ENCODE assay signal across 25 cellular contexts in the genomic region with DNA sequence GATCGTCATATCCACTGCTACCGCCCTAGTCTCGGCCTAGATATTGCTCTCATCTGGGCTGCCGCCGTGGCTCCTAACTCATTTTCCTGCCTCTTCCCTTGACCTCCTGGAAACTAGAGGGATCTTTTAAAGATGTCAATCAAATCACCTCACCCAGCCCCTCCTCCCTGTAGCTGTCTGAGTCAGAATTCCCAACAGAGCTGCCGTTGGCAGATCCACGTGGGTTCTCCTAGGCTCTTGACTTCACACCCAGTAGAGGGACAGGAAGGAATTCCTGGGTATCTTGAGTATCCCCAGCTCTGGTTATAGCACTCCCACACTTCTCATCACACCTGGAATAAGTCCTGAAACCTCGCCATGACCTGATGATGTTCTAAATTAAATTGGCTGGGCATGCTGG. TPM values are rescaled to one million over a fixed set of nuclear protein-coding genes. Genes with fewer than 3 reads are reported as not detected.
A peak's percentile ranks its signal among the peaks of the same experiment; 100 is the strongest.
DNase-seq lines count a peak whose midpoint lies in the region; ATAC-seq and TF ChIP-seq lines count a peak whose summit lies in the region.
"Had no signal": no experiment of that assay in that cellular context is flagged by ENCODE, and none has a peak within 500 bp of the region (broad histone marks: within the 10 kb centered on the region; RNA-seq: fewer than 3 reads in every experiment).

No MANE protein-coding gene starts in this region.

- no peak overlapping the region for H3K27ac ChIP-seq in upper lobe of right lung
- H3K27ac ChIP-seq: left lung, right lobe of liver, transverse colon had no signal

- DNase-seq in HK-2 (ENCODE audit: unreplicated experiment): peak; percentile 23
- peak; percentile 34 for DNase-seq in NCI-H226
- DNase-seq in epithelial cell of esophagus (ENCODE audit: low read depth): peak; percentile 31
- DNase-seq in sciatic nerve (ENCODE audit: low spot score): no peak
- no peak for DNase-seq in T-helper 2 cell treated with Interferon-gamma antibody and Interleukin-4, amounts not matched to agents 5 μg/mL and 100 μg/mL, for 36 hours (ENCODE audit: low spot score)
- DNase-seq in upper lobe of right lung: no peak
- no peak for DNase-seq in stimulated activated naive CD8-positive, alpha-beta T cell treated with anti-CD3 and anti-CD28 coated beads, Interleukin-15, Interleukin-2, amounts not matched to agents 100 U/mL and 50 U/mL, for 24 hours
- DNase-seq: activated CD4-positive, alpha-beta T cell treated with anti-CD3 and anti-CD28 coated beads, Interleukin-2, amount 50 U/mL, for 48 hours; activated CD4-positive, CD25-positive, alpha-beta regulatory T cell treated with anti-CD3 and anti-CD28 coated beads, Interleukin-2, amount 50 U/mL, for 72 hours; activated naive CD4-positive, alpha-beta T cell; H7; immature natural killer cell; left lung; midbrain; naive thymus-derived CD8-positive, alpha-beta T cell; NCI-H187 treated with DMSO at 0.1 percent for 48 hours; OCI-M1; right lobe of liver; SHP77; stimulated activated CD4-positive, alpha-beta T cell treated with anti-CD3 and anti-CD28 coated beads, Interleukin-12 subunit alpha, Interleukin-12 subunit beta, amount 100 ng/mL, for 4 hours; stimulated activated CD4-positive, alpha-beta T cell treated with anti-CD3 and anti-CD28 coated beads, Interleukin-2, amount 100 ng/mL, for 48 hours; T-helper 17 cell; transverse colon had no signal

- H3K4me1 Mint-ChIP-seq in T-helper 2 cell treated with Interferon-gamma antibody and Interleukin-4, amounts not matched to agents 5 μg/mL and 100 μg/mL, for 36 hours (ENCODE audit: low read depth): no peaks in the 10 kb centered on the region
- H3K4me1 Mint-ChIP-seq: immature natural killer cell had no signal

- intact Hi-C loops in sciatic nerve (cut with DNase I) (loop anchor here (10.0 kb wide), 1 partner anchor 375 kb away; no protein-coding TSS in a partner anchor), upper lobe of right lung (cut with DNase I) (no loop called here)

- no peaks in the 10 kb centered on the region for H3K27me3 Mint-ChIP-seq in T-helper 2 cell treated with Interferon-gamma antibody and Interleukin-4, amounts not matched to agents 5 μg/mL and 100 μg/mL, for 36 hours (ENCODE audit: low read depth)
- H3K27me3 Mint-ChIP-seq: naive thymus-derived CD8-positive, alpha-beta T cell; T-helper 17 cell had no signal

- TF ChIP-seq CTCF in epithelial cell of esophagus (IDR thresholded peaks at IDR 0.05; ENCODE audit: insufficient read depth, low read depth, low read length, missing control alignments) (no peak), upper lobe of right lung (IDR thresholded peaks at IDR 0.05) (no peak)

- no peaks in the 10 kb centered on the region for H3K36me3 Mint-ChIP-seq in T-helper 2 cell treated with Interferon-gamma antibody and Interleukin-4, amounts not matched to agents 5 μg/mL and 100 μg/mL, for 36 hours (ENCODE audit: low read depth)

- ATAC-seq in sciatic nerve (peak; percentile 43), upper lobe of right lung (no peak)
- ATAC-seq in stimulated activated naive CD8-positive, alpha-beta T cell treated with anti-CD3 and anti-CD28 coated beads, Interleukin-15, Interleukin-2, amounts not matched to agents 100 U/mL and 50 U/mL, for 24 hours: no peak
- ATAC-seq: left lung; naive thymus-derived CD8-positive, alpha-beta T cell; right lobe of liver; T-helper 17 cell had no signal

- H3K4me3 ChIP-seq in epithelial cell of esophagus (ENCODE audit: low read length): no peak overlapping the region
- no peak overlapping the region for H3K4me3 ChIP-seq in upper lobe of right lung
- H3K4me3 ChIP-seq: BLaER1 treated with 17β-estradiol and CSF1 and Interleukin-3, amounts not matched to agents 10 nM and 100 nM; dorsolateral prefrontal cortex; left lung; right lobe of liver; transverse colon had no signal

- peaks cover 4% of the 10 kb centered on the region for H3K36me3 ChIP-seq in upper lobe of right lung
- H3K36me3 ChIP-seq: BLaER1 treated with 17β-estradiol and CSF1 and Interleukin-3, amounts not matched to agents 10 nM and 100 nM; transverse colon had no signal

- H3K9me3 Mint-ChIP-seq in T-helper 2 cell treated with Interferon-gamma antibody and Interleukin-4, amounts not matched to agents 5 μg/mL and 100 μg/mL, for 36 hours: no peaks in the 10 kb centered on the region
- H3K9me3 Mint-ChIP-seq: immature natural killer cell; naive thymus-derived CD8-positive, alpha-beta T cell had no signal

- H3K9me3 ChIP-seq in upper lobe of right lung: no peaks in the 10 kb centered on the region
- H3K9me3 ChIP-seq: BLaER1 treated with 17β-estradiol and CSF1 and Interleukin-3, amounts not matched to agents 10 nM and 100 nM; left lung; right lobe of liver; transverse colon had no signal

- H3K4me1 ChIP-seq in upper lobe of right lung: no peaks in the 10 kb centered on the region
- H3K4me1 ChIP-seq: left lung, right lobe of liver, transverse colon had no signal

- no peak overlapping the region for H3K27ac Mint-ChIP-seq in T-helper 2 cell treated with Interferon-gamma antibody and Interleukin-4, amounts not matched to agents 5 μg/mL and 100 μg/mL, for 36 hours
- H3K27ac Mint-ChIP-seq: immature natural killer cell; naive thymus-derived CD8-positive, alpha-beta T cell; T-helper 17 cell had no signal

- no peaks in the 10 kb centered on the region for H3K27me3 ChIP-seq in upper lobe of right lung
- H3K27me3 ChIP-seq: BLaER1 treated with 17β-estradiol and CSF1 and Interleukin-3, amounts not matched to agents 10 nM and 100 nM; dorsolateral prefrontal cortex; left lung; right lobe of liver; transverse colon had no signal

- H3K4me3 Mint-ChIP-seq in T-helper 2 cell treated with Interferon-gamma antibody and Interleukin-4, amounts not matched to agents 5 μg/mL and 100 μg/mL, for 36 hours: no peak overlapping the region
- H3K4me3 Mint-ChIP-seq: immature natural killer cell; naive thymus-derived CD8-positive, alpha-beta T cell; T-helper 17 cell had no signal

RNA-seq across cellular contexts. Expression of gene TGFB3, which starts 11.9 kb away (rescaled TPM):
- total RNA-seq in sciatic nerve: 31.7 TPM
- 25.4 TPM for total RNA-seq in upper lobe of right lung

RNA-seq across cellular contexts. Expression of gene IFT43, which starts 15.7 kb away (rescaled TPM):
- total RNA-seq in sciatic nerve (33.8 TPM), upper lobe of right lung (24.8 TPM)

Comparison
In these comparisons a context has a peak if more than half of its experiments do, and no peak if none do; other contexts are left out.
1. DNase-seq: peak in HK-2 (single experiment), NCI-H226 (single experiment) and epithelial cell of esophagus (single experiment); none in sciatic nerve (single experiment), T-helper 2 cell treated with Interferon-gamma antibody and Interleukin-4, amounts not matched to agents 5 μg/mL and 100 μg/mL, for 36 hours (single experiment), upper lobe of right lung (single experiment) and stimulated activated naive CD8-positive, alpha-beta T cell treated with anti-CD3 and anti-CD28 coated beads, Interleukin-15, Interleukin-2, amounts not matched to agents 100 U/mL and 50 U/mL, for 24 hours (single experiment).